In the genomic region with DNA sequence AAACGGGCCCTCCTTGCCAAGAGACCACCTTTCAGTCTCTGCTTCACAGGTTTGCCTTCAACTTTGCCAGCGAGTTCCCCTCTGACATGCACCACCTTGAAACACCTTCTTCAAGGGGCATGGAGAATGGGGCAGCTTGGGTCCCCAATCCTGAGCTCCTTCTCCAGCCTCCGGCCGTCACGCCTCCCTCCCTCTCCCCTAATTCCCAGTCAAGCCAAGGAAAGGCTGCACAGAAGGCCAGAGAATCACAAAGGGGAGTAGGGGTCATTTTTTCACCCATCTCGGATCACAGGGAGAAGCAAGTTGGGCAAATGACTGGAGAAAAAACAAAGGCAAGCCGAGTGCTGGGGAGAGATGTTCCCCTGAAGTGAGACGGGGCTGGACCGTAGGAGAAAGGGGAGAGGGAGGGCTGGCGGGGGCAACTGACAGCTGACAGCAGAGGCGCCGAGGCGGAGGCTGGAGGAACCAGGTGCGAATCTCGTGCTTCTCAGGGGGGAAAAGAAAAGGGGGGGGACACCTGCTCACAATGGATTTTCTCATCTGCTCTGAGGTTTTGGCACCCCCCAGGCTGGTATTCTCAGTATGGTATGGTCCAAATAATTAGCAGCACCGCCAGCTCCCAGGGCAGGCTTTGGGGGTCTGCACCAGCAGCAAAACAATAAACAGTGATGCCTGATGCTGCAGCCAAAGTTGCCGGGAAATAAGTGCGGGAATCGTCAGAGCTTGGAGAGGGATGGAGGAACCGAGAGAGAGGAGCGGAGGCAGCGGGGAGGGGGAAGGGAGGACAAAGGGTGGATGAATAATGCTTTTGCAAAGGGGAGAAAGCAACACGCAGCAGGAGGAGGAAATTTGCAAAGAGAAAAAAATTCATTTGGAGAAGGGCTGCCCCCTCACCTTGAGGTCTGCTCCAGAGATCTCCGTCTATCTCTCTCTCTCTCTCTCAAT, we compare ENCODE assay signal across 1 cellular context.
TF ChIP-seq lines count a peak whose summit lies in the region.

No MANE protein-coding gene starts in this region.

TF ChIP-seq in A549, 52 proteins besides CTCF, POLR2A, EP300 and RAD21 (continued from another document):
- TF ChIP-seq, protein P1, sequence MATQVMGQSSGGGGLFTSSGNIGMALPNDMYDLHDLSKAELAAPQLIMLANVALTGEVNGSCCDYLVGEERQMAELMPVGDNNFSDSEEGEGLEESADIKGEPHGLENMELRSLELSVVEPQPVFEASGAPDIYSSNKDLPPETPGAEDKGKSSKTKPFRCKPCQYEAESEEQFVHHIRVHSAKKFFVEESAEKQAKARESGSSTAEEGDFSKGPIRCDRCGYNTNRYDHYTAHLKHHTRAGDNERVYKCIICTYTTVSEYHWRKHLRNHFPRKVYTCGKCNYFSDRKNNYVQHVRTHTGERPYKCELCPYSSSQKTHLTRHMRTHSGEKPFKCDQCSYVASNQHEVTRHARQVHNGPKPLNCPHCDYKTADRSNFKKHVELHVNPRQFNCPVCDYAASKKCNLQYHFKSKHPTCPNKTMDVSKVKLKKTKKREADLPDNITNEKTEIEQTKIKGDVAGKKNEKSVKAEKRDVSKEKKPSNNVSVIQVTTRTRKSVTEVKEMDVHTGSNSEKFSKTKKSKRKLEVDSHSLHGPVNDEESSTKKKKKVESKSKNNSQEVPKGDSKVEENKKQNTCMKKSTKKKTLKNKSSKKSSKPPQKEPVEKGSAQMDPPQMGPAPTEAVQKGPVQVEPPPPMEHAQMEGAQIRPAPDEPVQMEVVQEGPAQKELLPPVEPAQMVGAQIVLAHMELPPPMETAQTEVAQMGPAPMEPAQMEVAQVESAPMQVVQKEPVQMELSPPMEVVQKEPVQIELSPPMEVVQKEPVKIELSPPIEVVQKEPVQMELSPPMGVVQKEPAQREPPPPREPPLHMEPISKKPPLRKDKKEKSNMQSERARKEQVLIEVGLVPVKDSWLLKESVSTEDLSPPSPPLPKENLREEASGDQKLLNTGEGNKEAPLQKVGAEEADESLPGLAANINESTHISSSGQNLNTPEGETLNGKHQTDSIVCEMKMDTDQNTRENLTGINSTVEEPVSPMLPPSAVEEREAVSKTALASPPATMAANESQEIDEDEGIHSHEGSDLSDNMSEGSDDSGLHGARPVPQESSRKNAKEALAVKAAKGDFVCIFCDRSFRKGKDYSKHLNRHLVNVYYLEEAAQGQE (IDR thresholded peaks at IDR 0.05): no peak
- TF ChIP-seq CBX2 (IDR thresholded peaks at IDR 0.05; ENCODE audit: borderline replicate concordance, low read depth): no peak
